ENCODE assay signal across 8 cellular contexts in the genomic region with DNA sequence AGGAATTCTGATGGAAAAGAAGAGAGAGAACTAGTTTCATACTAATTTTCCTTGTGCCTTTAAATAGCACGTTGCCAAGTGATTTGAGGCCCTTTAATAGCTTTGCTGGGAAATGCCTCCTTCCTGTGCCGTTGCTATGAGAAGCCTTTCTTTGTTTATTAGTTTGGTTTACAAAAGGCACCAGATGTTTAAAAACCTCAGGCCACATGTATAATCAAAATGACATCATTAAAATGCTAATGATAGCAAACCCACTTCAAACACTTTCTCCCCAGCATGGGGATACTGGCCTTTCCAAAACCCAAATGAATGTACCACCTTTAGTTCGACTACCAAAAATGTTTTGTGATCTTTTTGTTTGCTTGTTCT. TPM values are rescaled to one million over a fixed set of nuclear protein-coding genes. Genes with fewer than 3 reads are reported as not detected.
DNase-seq lines count a peak whose midpoint lies in the region; ATAC-seq and TF ChIP-seq lines count a peak whose summit lies in the region.

No MANE protein-coding gene starts in this region.

- H3K27ac ChIP-seq in muscle layer of duodenum (ENCODE audit: low read length) = peak overlapping the region; percentile 88

- H3K27me3 ChIP-seq in muscle layer of duodenum (ENCODE audit: low read depth, low read length) = no peaks in the 10 kb centered on the region

- ATAC-seq in GM19035 (IDR thresholded peaks at IDR 0.05; ENCODE audit: unreplicated experiment) (no peak), HG03139 (IDR thresholded peaks at IDR 0.05; ENCODE audit: unreplicated experiment) (no peak)

- H3K4me3 ChIP-seq in muscle layer of duodenum (ENCODE audit: low read depth in 1 of 2, low read length in 2 of 2) = no peak overlapping the region

- no peaks in the 10 kb centered on the region for H3K36me3 ChIP-seq in muscle layer of duodenum (ENCODE audit: control insufficient read depth in 1 of 2, insufficient read depth in 2 of 2, low read length in 2 of 2)

- H3K4me1 ChIP-seq in muscle layer of duodenum (ENCODE audit: control insufficient read depth in 1 of 2, insufficient read depth in 2 of 2, low read length in 2 of 2) = peaks cover 8 to 10% of the 10 kb centered on the region in 2 donors

- POLR2A ChIA-PET in HEK293T (lab: Yijun Ruan, JAX) = no interaction called here

- no peaks in the 10 kb centered on the region for H3K9me3 ChIP-seq in muscle layer of duodenum (ENCODE audit: control insufficient read depth in 1 of 2, low read length in 2 of 2)

- CTCF ChIA-PET in HEK293T (lab: Yijun Ruan, JAX) = no interaction called here

- DNase-seq in ELF-1 (ENCODE audit: low read depth, low spot score) (peak; percentile 40), NCI-H1105 (lab: John Stamatoyannopoulos, UW) (peak; percentile 20), dermis microvascular lymphatic vessel endothelial cell (ENCODE audit: low read depth in 2 of 2) (peak; percentile 70 to 83), NOMO-1 (lab: John Stamatoyannopoulos, UW; ENCODE audit: unreplicated experiment in 2 of 2) (no peak), HEK293T (ENCODE audit: extremely low spot score) (no peak)

TF ChIP-seq in HEK293T, 16 proteins besides CTCF, POLR2A, EP300 and RAD21:
- TF ChIP-seq NFRKB (IDR thresholded peaks at IDR 0.05) (no peak), CTBP1 (IDR thresholded peaks at IDR 0.05; ENCODE audit: borderline replicate concordance) (no peak), SUZ12 (IDR thresholded peaks at IDR 0.05) (no peak), L3MBTL2 (conservative IDR thresholded peaks at IDR 0.05) (no peak), FOXA1 (IDR thresholded peaks at IDR 0.05) (no peak), ARNT (IDR thresholded peaks at IDR 0.05) (no peak), SP1 (IDR thresholded peaks at IDR 0.05) (no peak), LEF1 (IDR thresholded peaks at IDR 0.05; ENCODE audit: borderline replicate concordance) (no peak), ZNF384 (IDR thresholded peaks at IDR 0.05) (no peak), TARDBP (IDR thresholded peaks at IDR 0.05) (no peak), FOXM1 (IDR thresholded peaks at IDR 0.05; ENCODE audit: borderline replicate concordance) (no peak)
- TF ChIP-seq, protein P1, sequence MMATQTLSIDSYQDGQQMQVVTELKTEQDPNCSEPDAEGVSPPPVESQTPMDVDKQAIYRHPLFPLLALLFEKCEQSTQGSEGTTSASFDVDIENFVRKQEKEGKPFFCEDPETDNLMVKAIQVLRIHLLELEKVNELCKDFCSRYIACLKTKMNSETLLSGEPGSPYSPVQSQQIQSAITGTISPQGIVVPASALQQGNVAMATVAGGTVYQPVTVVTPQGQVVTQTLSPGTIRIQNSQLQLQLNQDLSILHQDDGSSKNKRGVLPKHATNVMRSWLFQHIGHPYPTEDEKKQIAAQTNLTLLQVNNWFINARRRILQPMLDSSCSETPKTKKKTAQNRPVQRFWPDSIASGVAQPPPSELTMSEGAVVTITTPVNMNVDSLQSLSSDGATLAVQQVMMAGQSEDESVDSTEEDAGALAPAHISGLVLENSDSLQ (IDR thresholded peaks at IDR 0.05) = no peak

RNA-seq across cellular contexts. Expression of a gene that starts 50.0 kb away (rescaled TPM):
- total RNA-seq in dermis microvascular lymphatic vessel endothelial cell = 30.2 and 31.7 TPM in 2 replicates

Comparison
In these comparisons a context has a peak if more than half of its experiments do, and no peak if none do; other contexts are left out.
1. DNase-seq: peak in ELF-1 (single experiment), NCI-H1105 (single experiment) and dermis microvascular lymphatic vessel endothelial cell (2 of 2); none in NOMO-1 (0 of 2) and HEK293T (single experiment).